In genomic region chr10:46925156-46925555, GRCh38 we compare ENCODE assay signal across 8 cellular contexts. TPM values are rescaled to one million over a fixed set of nuclear protein-coding genes. Genes with fewer than 3 reads are reported as not detected.
DNase-seq lines count a peak whose midpoint lies in the region; ATAC-seq and TF ChIP-seq lines count a peak whose summit lies in the region.
"Not testable (repeated sequence)": the region's sequence is repeated elsewhere in the genome, so short reads cannot be mapped to it uniquely, and the experiment has no call there.
"Had no signal": no experiment of that assay in that cellular context is flagged by ENCODE, and none has a peak within 500 bp of the region (broad histone marks: within the 10 kb centered on the region; RNA-seq: fewer than 3 reads in every experiment).

No MANE protein-coding gene starts in this region.

- not testable (repeated sequence) for H3K4me1 ChIP-seq in left lung, lower lobe of right lung, upper lobe of right lung

- peak; percentile 53 for ATAC-seq in left lung
- ATAC-seq in lower lobe of right lung: peak; percentile 51 to 61
- peak; percentile 21 for ATAC-seq in upper lobe of right lung

- intact Hi-C loops in left lung (cut with DNase I); lower lobe of right lung (cut with DNase I); upper lobe of right lung (cut with DNase I): not testable (repeated sequence)

- TF ChIP-seq CTCF in left lung (IDR thresholded peaks at IDR 0.05); lower lobe of right lung (IDR thresholded peaks at IDR 0.05); upper lobe of right lung (IDR thresholded peaks at IDR 0.05): not testable (repeated sequence)

- not testable (repeated sequence) for DNase-seq in left lung, lower lobe of right lung, upper lobe of right lung

- not testable (repeated sequence) for H3K27ac ChIP-seq in left lung, lower lobe of right lung, upper lobe of right lung

- H3K9me3 ChIP-seq in left lung, lower lobe of right lung, upper lobe of right lung: not testable (repeated sequence)

- not testable (repeated sequence) for H3K4me3 ChIP-seq in left lung, lower lobe of right lung, upper lobe of right lung

- not testable (repeated sequence) for H3K36me3 ChIP-seq in left lung, lower lobe of right lung, upper lobe of right lung

- H3K27me3 ChIP-seq in left lung; lower lobe of right lung (ENCODE audit: low read depth); upper lobe of right lung: not testable (repeated sequence)

RNA-seq across cellular contexts. Expression of gene PTPN20, which starts 13.9 kb away (rescaled TPM):
- 1 to 10 TPM; 4.8 to 7.1 TPM for total RNA-seq in left lung
- total RNA-seq in lower lobe of right lung: 4.0 TPM
- total RNA-seq in upper lobe of right lung: 2.6 TPM
- total RNA-seq: A172; A673; Caco-2; CD4-positive, CD25-positive, alpha-beta regulatory T cell; Daoy had no signal
